In the genomic region with DNA sequence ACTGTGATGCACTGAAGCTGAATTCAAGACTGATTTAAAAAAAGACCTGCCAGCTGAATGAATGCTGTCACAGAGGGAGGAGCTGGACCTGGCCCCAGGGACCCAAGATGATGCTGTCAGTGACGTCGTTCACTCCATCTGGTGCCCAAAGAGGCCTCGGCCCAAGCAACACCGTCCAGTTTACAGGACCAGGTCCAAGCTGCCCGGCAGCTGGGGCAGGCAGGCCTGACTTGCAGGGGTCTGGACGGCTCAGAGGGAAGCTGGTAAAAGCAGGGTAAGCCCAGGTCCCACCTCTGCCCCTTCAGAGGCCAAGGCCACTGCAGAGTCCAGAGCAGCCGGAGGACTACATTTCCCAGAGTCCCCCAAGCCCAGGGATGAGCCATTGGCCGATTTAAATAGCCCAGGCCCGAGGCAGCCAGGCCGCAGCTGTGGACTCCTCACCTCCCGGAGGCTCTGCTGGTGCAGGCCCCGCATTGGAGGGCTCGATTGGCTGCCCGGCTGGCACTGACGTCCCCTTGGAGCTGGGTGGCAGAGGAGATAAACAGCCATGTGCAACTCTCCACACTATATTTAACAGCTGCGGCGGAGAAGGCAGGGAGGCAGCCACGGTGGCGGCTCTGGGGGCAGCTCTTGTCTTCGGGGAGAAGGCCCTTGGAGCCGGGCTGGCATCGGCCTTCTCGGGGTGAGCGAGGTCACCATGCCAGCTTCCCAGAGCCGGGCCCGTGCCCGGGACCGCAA, we compare ENCODE assay signal across 8 cellular contexts. TPM values are rescaled to one million over a fixed set of nuclear protein-coding genes. Genes with fewer than 3 reads are reported as not detected.
DNase-seq lines count a peak whose midpoint lies in the region; ATAC-seq, FAIRE-seq and TF ChIP-seq lines count a peak whose summit lies in the region.

PLPP7 (plus strand) TSS at position 423 of the 738 bp plus-strand sequence; CDS start at position 698, 275 bp downstream.

- no peak for TF ChIP-seq CTCF in D721Med (IDR thresholded peaks at IDR 0.05; ENCODE audit: insufficient read depth, missing control alignments)
- TF ChIP-seq CTCF in colonic mucosa (IDR thresholded peaks at IDR 0.05), result no peak
- TF ChIP-seq CTCF in right lobe of liver (IDR thresholded peaks at IDR 0.05), result no peak

- H3K4me1 ChIP-seq in colonic mucosa, result no peaks in the 10 kb centered on the region
- no peaks in the 10 kb centered on the region for H3K4me1 ChIP-seq in right lobe of liver

- ATAC-seq in right lobe of liver (peak; percentile 43 to 66 (median 56)), GM19328 (IDR thresholded peaks at IDR 0.05; ENCODE audit: unreplicated experiment) (no peak), HG02571 (IDR thresholded peaks at IDR 0.05; ENCODE audit: unreplicated experiment) (no peak)
- no peak for ATAC-seq in activated CD4-positive, CD25-positive, alpha-beta regulatory T cell treated with anti-CD3 and anti-CD28 coated beads, Interleukin-2, amount 50 U/mL, for 24 hours

- peak; percentile 46 for FAIRE-seq in D721Med (lab: Jason Lieb, UNC)

- DNase-seq in D721Med (ENCODE audit: insufficient read length, low spot score) (peak; percentile 97), NAMALWA (ENCODE audit: low spot score) (peak; percentile 23), colonic mucosa (no peak), right lobe of liver (no peak)

- peak within 1 kb of the TSS; percentile 34 for H3K4me3 ChIP-seq in colonic mucosa
- H3K4me3 ChIP-seq in right lobe of liver, result peak within 1 kb of the TSS; percentile 7 to 35 (median 21)

- H3K9me3 ChIP-seq in colonic mucosa, result no peaks in the 10 kb centered on the region
- H3K9me3 ChIP-seq in right lobe of liver, result no peaks in the 10 kb centered on the region

- intact Hi-C loops in colonic mucosa (cut with DNase I), result no loop called here
- intact Hi-C loops in right lobe of liver (cut with DNase I), result no loop called here

- WGBS in right lobe of liver (ENCODE audit: insufficient coverage, low coverage, low lambda C conversion rate, missing lambda C conversion rate), result 53% methylated on average over 3 of the region's 28 CpGs

- H3K27ac ChIP-seq in colonic mucosa (no peak within 1 kb of the TSS), right lobe of liver (no peak within 1 kb of the TSS), temporal lobe (ENCODE audit: low read depth, low read length) (peak within 1 kb of the TSS; percentile 72)

- no peak for TF ChIP-seq POLR2A in right lobe of liver (IDR thresholded peaks at IDR 0.05)

- peak within 1 kb of the TSS; percentile 26 to 66 for H3K9ac ChIP-seq in colonic mucosa (ENCODE audit: low read depth in 2 of 2, low read length in 2 of 2)

- H3K36me3 ChIP-seq in colonic mucosa (no peaks in the 10 kb centered on the region), right lobe of liver (no peaks in the 10 kb centered on the region)

- H3K27me3 ChIP-seq in colonic mucosa (no peaks in the 10 kb centered on the region), right lobe of liver (no peaks in the 10 kb centered on the region)

RNA-seq across cellular contexts. Expression of gene PLPP7, which starts in this region (rescaled TPM):
- total RNA-seq in colonic mucosa, result 1 to 10 TPM in 1 of 2 donors, under 1 TPM in 1; 0.40 to 1.1 TPM
- total RNA-seq in right lobe of liver, result under 1 TPM in 5 of 6 experiments, not detected in 1; 0.11 to 0.43 (median 0.22) TPM
- total RNA-seq in temporal lobe, result 5.2 TPM

Comparison
In these comparisons a context has a peak if more than half of its experiments do, and no peak if none do; other contexts are left out.
1. Peak in ATAC-seq and H3K4me3 ChIP-seq in right lobe of liver; RNA of the gene not detected or under 1 TPM.
2. DNase-seq: peak in D721Med (single experiment) and NAMALWA (single experiment); none in colonic mucosa (single experiment) and right lobe of liver (0 of 3).